Comparison of ENCODE assay signal across 20 cellular contexts in the genomic region with DNA sequence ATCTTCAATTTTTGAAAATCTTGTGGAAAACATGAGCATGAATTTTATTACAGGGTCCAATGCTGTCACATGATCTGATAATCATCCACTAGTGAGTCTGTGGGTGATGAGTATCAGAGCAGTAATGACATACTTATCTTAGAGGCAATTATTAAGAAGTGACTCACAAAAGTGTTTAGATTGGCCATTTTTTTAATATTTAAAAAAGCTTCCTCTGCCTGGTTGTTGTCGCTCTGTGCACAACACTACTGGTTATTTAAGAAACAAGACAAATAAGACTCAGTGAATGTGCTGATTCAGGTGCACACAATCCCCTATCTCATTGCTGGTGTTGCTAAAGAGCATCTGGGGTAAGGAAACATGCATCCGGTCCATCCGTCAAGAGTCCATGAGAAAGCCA.
DNase-seq lines count a peak whose midpoint lies in the region; ATAC-seq and TF ChIP-seq lines count a peak whose summit lies in the region.
"Had no signal": no experiment of that assay in that cellular context is flagged by ENCODE, and none has a peak within 500 bp of the region (broad histone marks: within the 10 kb centered on the region; RNA-seq: fewer than 3 reads in every experiment).

No MANE protein-coding gene starts in this region.

- peaks cover 6 to 9% of the 10 kb centered on the region in 2 donors for H3K27me3 Mint-ChIP-seq in effector memory CD8-positive, alpha-beta T cell
- H3K27me3 Mint-ChIP-seq: activated T-cell treated with anti-CD3 and anti-CD28 coated beads, Interleukin-2, amount 50 U/mL, for 24 hours had no signal

- H4K20me1 ChIP-seq in DND-41 (ENCODE audit: insufficient read depth, low read length): no peaks in the 10 kb centered on the region

- no peaks in the 10 kb centered on the region for H3K36me3 Mint-ChIP-seq in effector memory CD8-positive, alpha-beta T cell (ENCODE audit: insufficient read depth)
- H3K36me3 Mint-ChIP-seq: activated naive CD8-positive, alpha-beta T cell had no signal

- H3K4me3 ChIP-seq in DND-41 (ENCODE audit: low read depth in 1 of 2, low read length in 2 of 2) (no peak overlapping the region), epithelial cell of esophagus (ENCODE audit: low read length) (no peak overlapping the region)
- H3K4me3 ChIP-seq: dorsolateral prefrontal cortex had no signal

- no peaks in the 10 kb centered on the region for H3K9me3 ChIP-seq in DND-41 (ENCODE audit: insufficient read depth, low read length, severe bottlenecking)
- H3K9me3 ChIP-seq: Caco-2, neutrophil had no signal

- no peaks in the 10 kb centered on the region for H3K9me3 Mint-ChIP-seq in effector memory CD8-positive, alpha-beta T cell
- H3K9me3 Mint-ChIP-seq: activated T-cell treated with anti-CD3 and anti-CD28 coated beads, Interleukin-2, amount 50 U/mL, for 24 hours had no signal

- H3K4me2 ChIP-seq in DND-41 (ENCODE audit: insufficient read depth, low read length): no peak overlapping the region

- DNase-seq in DND-41 (no peak), NCI-H510A (lab: John Stamatoyannopoulos, UW) (peak; percentile 4), epithelial cell of esophagus (ENCODE audit: low read depth) (peak; percentile 22), kidney tubule cell (ENCODE audit: low spot score) (peak; percentile 52), HPDE6-E6E7 (ENCODE audit: extremely low spot score) (no peak), hippocampal formation (lab: John Stamatoyannopoulos, UW) (no peak), NCI-H69 (lab: John Stamatoyannopoulos, UW) (no peak)
- no peak for DNase-seq in effector memory CD8-positive, alpha-beta T cell
- DNase-seq: activated CD4-positive, alpha-beta T cell treated with anti-CD3 and anti-CD28 coated beads, Interleukin-2, amount 50 U/mL, for 48 hours; activated T-cell treated with anti-CD3 and anti-CD28 coated beads, Interleukin-2, amount 50 U/mL, for 24 hours; Caco-2; GF-D8; NCI-H2081; NCI-H748 treated with DMSO at 0.1 percent for 48 hours; stimulated activated CD4-positive, alpha-beta T cell treated with anti-CD3 and anti-CD28 coated beads, Interleukin-4, amount 100 ng/mL, for 24 hours had no signal

- no peak overlapping the region for H3K27ac ChIP-seq in DND-41 (ENCODE audit: low read length)
- H3K27ac ChIP-seq: dorsolateral prefrontal cortex, neutrophil, VCaP had no signal

- H3K36me3 ChIP-seq in DND-41 (ENCODE audit: insufficient read depth, low read length): no peaks in the 10 kb centered on the region
- H3K36me3 ChIP-seq: neutrophil had no signal

- no peak overlapping the region for H3K9ac ChIP-seq in DND-41 (ENCODE audit: low read depth, low read length)

- H3K27ac Mint-ChIP-seq in effector memory CD8-positive, alpha-beta T cell: no peak overlapping the region
- H3K27ac Mint-ChIP-seq: activated naive CD8-positive, alpha-beta T cell; activated T-cell treated with anti-CD3 and anti-CD28 coated beads, Interleukin-2, amount 50 U/mL, for 24 hours had no signal

- no peaks in the 10 kb centered on the region for H3K4me1 Mint-ChIP-seq in effector memory CD8-positive, alpha-beta T cell (ENCODE audit: low read depth in 2 of 2)

- no peaks in the 10 kb centered on the region for H3K79me2 ChIP-seq in DND-41 (ENCODE audit: insufficient read depth, low read length)

- no peak for ATAC-seq in DND-41 (ENCODE audit: insufficient read depth, low read depth)
- no peak for ATAC-seq in effector memory CD8-positive, alpha-beta T cell (replicated peaks)
- ATAC-seq: left lobe of liver had no signal

- H2AFZ ChIP-seq in DND-41 (ENCODE audit: low read depth, low read length): 0 out of 2 replicates have a peak overlapping the region, but pooled peaks have one; percentile 25

- no peak overlapping the region for H3K4me3 Mint-ChIP-seq in effector memory CD8-positive, alpha-beta T cell
- H3K4me3 Mint-ChIP-seq: activated naive CD8-positive, alpha-beta T cell; activated T-cell treated with anti-CD3 and anti-CD28 coated beads, Interleukin-2, amount 50 U/mL, for 24 hours had no signal

- H3K27me3 ChIP-seq in DND-41 (ENCODE audit: insufficient read depth, low read length, poor library complexity): no peaks in the 10 kb centered on the region
- H3K27me3 ChIP-seq: dorsolateral prefrontal cortex, neutrophil had no signal

- peaks cover 10% of the 10 kb centered on the region for H3K4me1 ChIP-seq in DND-41 (ENCODE audit: insufficient read depth, low read length)
- H3K4me1 ChIP-seq: Caco-2 had no signal

- no peak for TF ChIP-seq CTCF in DND-41 (IDR thresholded peaks at IDR 0.05; ENCODE audit: borderline replicate concordance, extremely low read depth, low read length, poor library complexity, severe bottlenecking)
- no peak for TF ChIP-seq CTCF in epithelial cell of esophagus (IDR thresholded peaks at IDR 0.05; ENCODE audit: insufficient read depth, low read depth, low read length, missing control alignments)

Comparison
In these comparisons a context has a peak if more than half of its experiments do, and no peak if none do; other contexts are left out.
1. DNase-seq: peak in NCI-H510A (single experiment), epithelial cell of esophagus (single experiment) and kidney tubule cell (single experiment); none in DND-41 (single experiment), HPDE6-E6E7 (single experiment), effector memory CD8-positive, alpha-beta T cell (0 of 3), hippocampal formation (0 of 2) and NCI-H69 (single experiment).